In the genomic region with DNA sequence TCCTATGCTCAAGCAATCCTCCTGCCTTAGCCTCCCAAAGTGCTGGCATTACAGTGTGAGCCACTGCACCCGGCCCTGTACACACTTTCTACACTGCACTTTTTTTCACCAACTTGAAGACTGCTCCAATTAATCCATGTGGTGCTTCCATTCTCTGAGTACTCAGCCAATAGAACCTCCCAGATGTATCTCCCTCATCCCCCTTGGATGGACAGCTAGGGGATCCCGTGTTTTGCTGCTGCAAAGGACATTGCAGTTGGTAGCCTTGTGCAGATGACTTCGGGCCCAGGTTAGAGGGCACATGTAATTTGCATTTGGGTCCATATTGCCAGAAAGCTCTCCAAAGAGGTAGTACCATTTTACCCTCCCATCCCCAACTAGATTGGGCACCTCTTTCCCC, we compare ENCODE assay signal across 32 cellular contexts.
"Had no signal": no experiment of that assay in that cellular context is flagged by ENCODE, and none has a peak within 500 bp of the region (broad histone marks: within the 10 kb centered on the region; RNA-seq: fewer than 3 reads in every experiment).

No MANE protein-coding gene starts in this region.

- H3K36me3 ChIP-seq: adrenal gland, colonic mucosa, esophagus squamous epithelium, gastroesophageal sphincter had no signal

- H3K27me3 ChIP-seq: adrenal gland, body of pancreas, gastroesophageal sphincter had no signal

- H3K4me3 Mint-ChIP-seq: activated CD4-positive, alpha-beta memory T cell treated with anti-CD3 and anti-CD28 coated beads for 36 hours; activated CD4-positive, alpha-beta T cell treated with anti-CD3 and anti-CD28 coated beads for 36 hours; activated CD4-positive, alpha-beta T cell treated with anti-CD3 and anti-CD28 coated beads, Interleukin-2, amount 10 ng/mL, durations not matched to agents 24 days and 14 days; activated CD8-positive, alpha-beta memory T cell treated with anti-CD3 and anti-CD28 coated beads, Interleukin-2, amount 10 ng/mL, durations not matched to agents 7 days and 5 days; activated CD8-positive, alpha-beta T cell treated with anti-CD3 and anti-CD28 coated beads, Interleukin-2, amount 10 ng/mL, durations not matched to agents 7 days and 5 days; activated naive CD4-positive, alpha-beta T cell treated with anti-CD3 and anti-CD28 coated beads for 36 hours; activated naive CD4-positive, alpha-beta T cell treated with anti-CD3 and anti-CD28 coated beads, Interleukin-2, amount 50 U/mL, for 24 hours; activated naive CD8-positive, alpha-beta T cell treated with anti-CD3 and anti-CD28 coated beads for 36 hours; activated naive CD8-positive, alpha-beta T cell treated with anti-CD3 and anti-CD28 coated beads, Interleukin-2, amount 50 U/mL, for 24 hours; activated T-helper 1 cell treated with anti-CD3 and anti-CD28 coated beads, Interleukin-12 subunit alpha, Interleukin-12 subunit beta, Interleukin-2, Interleukin-4 antibody, amounts not matched to agents 30 ng/mL and 10 ng/mL and 1 ng/mL, durations not matched to agents 14 hours and 24 hours and 36 hours; dendritic cell treated with granulocyte-macrophage colony-stimulating factor and Interleukin-4, amounts not matched to agents 40 ng/mL and 50 ng/mL, for 4 days had no signal

- H3K27ac ChIP-seq: body of pancreas, colonic mucosa, epithelial cell of prostate, esophagus squamous epithelium had no signal

- H3K27me3 Mint-ChIP-seq: activated CD4-positive, alpha-beta memory T cell treated with anti-CD3 and anti-CD28 coated beads for 36 hours; activated CD4-positive, alpha-beta T cell treated with anti-CD3 and anti-CD28 coated beads for 36 hours; activated naive CD4-positive, alpha-beta T cell treated with anti-CD3 and anti-CD28 coated beads, Interleukin-2, amount 50 U/mL, for 24 hours had no signal

- ATAC-seq: activated CD4-positive, alpha-beta T cell treated with anti-CD3 and anti-CD28 coated beads for 36 hours; activated CD8-positive, alpha-beta memory T cell treated with anti-CD3 and anti-CD28 coated beads, Interleukin-2, amount 10 ng/mL, durations not matched to agents 7 days and 5 days; activated CD8-positive, alpha-beta T cell treated with anti-CD3 and anti-CD28 coated beads, Interleukin-2, amount 10 ng/mL, durations not matched to agents 7 days and 5 days; activated naive CD8-positive, alpha-beta T cell treated with anti-CD3 and anti-CD28 coated beads, Interleukin-2, amount 50 U/mL, for 24 hours; body of pancreas; gastroesophageal sphincter had no signal

- H3K9me3 Mint-ChIP-seq: activated CD4-positive, alpha-beta memory T cell treated with anti-CD3 and anti-CD28 coated beads for 36 hours; activated CD4-positive, alpha-beta T cell treated with anti-CD3 and anti-CD28 coated beads, Interleukin-2, amount 10 ng/mL, durations not matched to agents 24 days and 14 days; activated naive CD4-positive, alpha-beta T cell treated with anti-CD3 and anti-CD28 coated beads for 36 hours; activated naive CD4-positive, alpha-beta T cell treated with anti-CD3 and anti-CD28 coated beads, Interleukin-2, amount 50 U/mL, for 24 hours; activated naive CD8-positive, alpha-beta T cell treated with anti-CD3 and anti-CD28 coated beads for 36 hours; activated naive CD8-positive, alpha-beta T cell treated with anti-CD3 and anti-CD28 coated beads, Interleukin-2, amount 50 U/mL, for 24 hours; activated T-helper 1 cell treated with anti-CD3 and anti-CD28 coated beads, Interleukin-12 subunit alpha, Interleukin-12 subunit beta, Interleukin-2, Interleukin-4 antibody, amounts not matched to agents 30 ng/mL and 10 ng/mL and 1 ng/mL, durations not matched to agents 14 hours and 24 hours and 36 hours; activated T-helper 2 cell treated with anti-CD3 and anti-CD28 coated beads, Interferon-gamma antibody, Interleukin-2, Interleukin-4, amounts not matched to agents 10 μg/mL and 5 μg/mL and 100 μg/mL, durations not matched to agents 14 hours and 24 hours and 36 hours; dendritic cell treated with granulocyte-macrophage colony-stimulating factor and Interleukin-4, amounts not matched to agents 40 ng/mL and 50 ng/mL, for 4 days had no signal

- H3K36me3 Mint-ChIP-seq: activated CD4-positive, alpha-beta memory T cell treated with anti-CD3 and anti-CD28 coated beads for 36 hours; activated CD8-positive, alpha-beta memory T cell treated with anti-CD3 and anti-CD28 coated beads, Interleukin-2, amount 10 ng/mL, durations not matched to agents 7 days and 5 days; activated naive CD4-positive, alpha-beta T cell treated with anti-CD3 and anti-CD28 coated beads, Interleukin-2, amount 50 U/mL, for 24 hours; activated naive CD8-positive, alpha-beta T cell treated with anti-CD3 and anti-CD28 coated beads for 36 hours had no signal

- DNase-seq: activated CD4-positive, alpha-beta memory T cell treated with anti-CD3 and anti-CD28 coated beads for 36 hours; activated CD4-positive, alpha-beta T cell treated with anti-CD3 and anti-CD28 coated beads for 36 hours; activated CD4-positive, alpha-beta T cell treated with anti-CD3 and anti-CD28 coated beads, Interleukin-2, amount 10 ng/mL, durations not matched to agents 24 days and 14 days; activated CD4-positive, CD25-positive, alpha-beta regulatory T cell; activated CD4-positive, CD25-positive, alpha-beta regulatory T cell treated with anti-CD3 and anti-CD28 coated beads, Interleukin-2, amount 50 U/mL, for 72 hours; activated CD8-positive, alpha-beta memory T cell treated with anti-CD3 and anti-CD28 coated beads, Interleukin-2, amount 10 ng/mL, durations not matched to agents 7 days and 5 days; activated CD8-positive, alpha-beta memory T cell treated with anti-CD3 and anti-CD28 coated beads, Interleukin-2, amount 50 U/mL, for 4 hours; activated CD8-positive, alpha-beta T cell treated with anti-CD3 and anti-CD28 coated beads, Interleukin-2, amount 10 ng/mL, durations not matched to agents 7 days and 5 days; activated effector memory CD4-positive, alpha-beta T cell treated with anti-CD3 and anti-CD28 coated beads, Interleukin-2, amount 50 U/mL, for 16 hours; activated naive CD4-positive, alpha-beta T cell treated with anti-CD3 and anti-CD28 coated beads for 36 hours; activated naive CD8-positive, alpha-beta T cell treated with anti-CD3 and anti-CD28 coated beads for 36 hours; activated naive CD8-positive, alpha-beta T cell treated with anti-CD3 and anti-CD28 coated beads, Interleukin-2, amount 50 U/mL, for 24 hours; activated T-cell treated with anti-CD3 and anti-CD28 coated beads, Interleukin-2, amount 50 U/mL, for 1 hour; activated T-cell treated with anti-CD3 and anti-CD28 coated beads, Interleukin-2, amount 50 U/mL, for 48 hours; adrenal gland; amygdala; aorta; body of pancreas; caudate nucleus; cerebellar nuclear complex; colonic mucosa; effector CD8-positive, alpha-beta T cell; esophagus squamous epithelium; foreskin melanocyte; head of caudate nucleus; T-helper 2 cell had no signal

- H3K4me3 ChIP-seq: adrenal gland, body of pancreas, colonic mucosa, esophagus squamous epithelium, gastroesophageal sphincter had no signal

- H3K27ac Mint-ChIP-seq: activated CD4-positive, alpha-beta memory T cell treated with anti-CD3 and anti-CD28 coated beads for 36 hours; activated CD4-positive, alpha-beta T cell treated with anti-CD3 and anti-CD28 coated beads for 36 hours; activated CD4-positive, alpha-beta T cell treated with anti-CD3 and anti-CD28 coated beads, Interleukin-2, amount 10 ng/mL, durations not matched to agents 24 days and 14 days; activated CD8-positive, alpha-beta memory T cell treated with anti-CD3 and anti-CD28 coated beads, Interleukin-2, amount 10 ng/mL, durations not matched to agents 7 days and 5 days; activated CD8-positive, alpha-beta T cell treated with anti-CD3 and anti-CD28 coated beads, Interleukin-2, amount 10 ng/mL, durations not matched to agents 7 days and 5 days; activated naive CD4-positive, alpha-beta T cell treated with anti-CD3 and anti-CD28 coated beads for 36 hours; activated naive CD4-positive, alpha-beta T cell treated with anti-CD3 and anti-CD28 coated beads, Interleukin-2, amount 50 U/mL, for 24 hours; activated naive CD8-positive, alpha-beta T cell treated with anti-CD3 and anti-CD28 coated beads for 36 hours; activated naive CD8-positive, alpha-beta T cell treated with anti-CD3 and anti-CD28 coated beads, Interleukin-2, amount 50 U/mL, for 24 hours; activated T-helper 1 cell treated with anti-CD3 and anti-CD28 coated beads, Interleukin-12 subunit alpha, Interleukin-12 subunit beta, Interleukin-2, Interleukin-4 antibody, amounts not matched to agents 30 ng/mL and 10 ng/mL and 1 ng/mL, durations not matched to agents 14 hours and 24 hours and 36 hours; activated T-helper 2 cell treated with anti-CD3 and anti-CD28 coated beads, Interferon-gamma antibody, Interleukin-2, Interleukin-4, amounts not matched to agents 10 μg/mL and 5 μg/mL and 100 μg/mL, durations not matched to agents 14 hours and 24 hours and 36 hours; dendritic cell treated with granulocyte-macrophage colony-stimulating factor and Interleukin-4, amounts not matched to agents 40 ng/mL and 50 ng/mL, for 4 days had no signal

- H3K9me3 ChIP-seq: adrenal gland, body of pancreas, colonic mucosa, esophagus squamous epithelium, gastroesophageal sphincter had no signal
